Comparison of ENCODE assay signal across 1 cellular context in the genomic region with DNA sequence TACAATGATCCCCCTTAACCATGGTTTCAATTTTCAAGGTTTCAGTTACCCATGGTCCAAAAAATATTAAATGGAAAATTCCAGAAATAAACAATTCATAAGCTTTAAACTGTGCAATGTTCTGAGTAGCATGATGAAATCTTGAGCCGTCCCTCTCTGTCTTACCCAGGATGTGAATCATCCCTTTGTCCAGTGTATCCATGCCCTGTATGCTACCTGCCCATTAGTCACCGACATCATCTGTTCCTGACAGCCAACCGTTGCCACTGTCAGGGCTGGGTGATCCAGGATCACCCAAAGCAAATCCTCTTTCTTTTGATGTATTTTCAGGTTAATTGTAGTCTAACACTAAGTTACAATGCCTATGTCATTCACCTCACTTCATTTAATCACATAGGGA.
TF ChIP-seq lines count a peak whose summit lies in the region.

No MANE protein-coding gene starts in this region.

TF ChIP-seq in HCT116, 20 proteins besides CTCF, POLR2A, EP300 and RAD21 (continued from another document):
- TF ChIP-seq, protein P1, sequence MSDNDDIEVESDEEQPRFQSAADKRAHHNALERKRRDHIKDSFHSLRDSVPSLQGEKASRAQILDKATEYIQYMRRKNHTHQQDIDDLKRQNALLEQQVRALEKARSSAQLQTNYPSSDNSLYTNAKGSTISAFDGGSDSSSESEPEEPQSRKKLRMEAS (IDR thresholded peaks at IDR 0.05): peak; percentile 53
- TF ChIP-seq ELF1 (IDR thresholded peaks at IDR 0.05; ENCODE audit: borderline replicate concordance, low read depth) (no peak), EZH2phosphoT487 (IDR thresholded peaks at IDR 0.05; ENCODE audit: borderline replicate concordance) (no peak), CEBPB (IDR thresholded peaks at IDR 0.05; ENCODE audit: low read depth) (peak; percentile 94), EGR1 (IDR thresholded peaks at IDR 0.05; ENCODE audit: low read depth) (no peak), POLR2AphosphoS5 (IDR thresholded peaks at IDR 0.05; ENCODE audit: low read depth, low read length) (peak; percentile 73), YY1 (IDR thresholded peaks at IDR 0.05; ENCODE audit: extremely low read depth, insufficient replicate concordance, low read depth, low read length) (peak; percentile 41), ZNF274 (IDR thresholded peaks at IDR 0.05; ENCODE audit: low read depth, low read length) (no peak), TCF7L2 (IDR thresholded peaks at IDR 0.05; ENCODE audit: borderline replicate concordance, extremely low read depth, insufficient read depth, insufficient read length) (peak; percentile 56), SIN3A (IDR thresholded peaks at IDR 0.05; ENCODE audit: low read depth) (peak; percentile 89), EZH2 (IDR thresholded peaks at IDR 0.05) (no peak)
- TF ChIP-seq, protein P2, sequence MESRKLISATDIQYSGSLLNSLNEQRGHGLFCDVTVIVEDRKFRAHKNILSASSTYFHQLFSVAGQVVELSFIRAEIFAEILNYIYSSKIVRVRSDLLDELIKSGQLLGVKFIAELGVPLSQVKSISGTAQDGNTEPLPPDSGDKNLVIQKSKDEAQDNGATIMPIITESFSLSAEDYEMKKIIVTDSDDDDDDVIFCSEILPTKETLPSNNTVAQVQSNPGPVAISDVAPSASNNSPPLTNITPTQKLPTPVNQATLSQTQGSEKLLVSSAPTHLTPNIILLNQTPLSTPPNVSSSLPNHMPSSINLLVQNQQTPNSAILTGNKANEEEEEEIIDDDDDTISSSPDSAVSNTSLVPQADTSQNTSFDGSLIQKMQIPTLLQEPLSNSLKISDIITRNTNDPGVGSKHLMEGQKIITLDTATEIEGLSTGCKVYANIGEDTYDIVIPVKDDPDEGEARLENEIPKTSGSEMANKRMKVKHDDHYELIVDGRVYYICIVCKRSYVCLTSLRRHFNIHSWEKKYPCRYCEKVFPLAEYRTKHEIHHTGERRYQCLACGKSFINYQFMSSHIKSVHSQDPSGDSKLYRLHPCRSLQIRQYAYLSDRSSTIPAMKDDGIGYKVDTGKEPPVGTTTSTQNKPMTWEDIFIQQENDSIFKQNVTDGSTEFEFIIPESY (IDR thresholded peaks at IDR 0.05; ENCODE audit: extremely low read depth, insufficient replicate concordance, low read length): peak; percentile 71
